In the genomic region with DNA sequence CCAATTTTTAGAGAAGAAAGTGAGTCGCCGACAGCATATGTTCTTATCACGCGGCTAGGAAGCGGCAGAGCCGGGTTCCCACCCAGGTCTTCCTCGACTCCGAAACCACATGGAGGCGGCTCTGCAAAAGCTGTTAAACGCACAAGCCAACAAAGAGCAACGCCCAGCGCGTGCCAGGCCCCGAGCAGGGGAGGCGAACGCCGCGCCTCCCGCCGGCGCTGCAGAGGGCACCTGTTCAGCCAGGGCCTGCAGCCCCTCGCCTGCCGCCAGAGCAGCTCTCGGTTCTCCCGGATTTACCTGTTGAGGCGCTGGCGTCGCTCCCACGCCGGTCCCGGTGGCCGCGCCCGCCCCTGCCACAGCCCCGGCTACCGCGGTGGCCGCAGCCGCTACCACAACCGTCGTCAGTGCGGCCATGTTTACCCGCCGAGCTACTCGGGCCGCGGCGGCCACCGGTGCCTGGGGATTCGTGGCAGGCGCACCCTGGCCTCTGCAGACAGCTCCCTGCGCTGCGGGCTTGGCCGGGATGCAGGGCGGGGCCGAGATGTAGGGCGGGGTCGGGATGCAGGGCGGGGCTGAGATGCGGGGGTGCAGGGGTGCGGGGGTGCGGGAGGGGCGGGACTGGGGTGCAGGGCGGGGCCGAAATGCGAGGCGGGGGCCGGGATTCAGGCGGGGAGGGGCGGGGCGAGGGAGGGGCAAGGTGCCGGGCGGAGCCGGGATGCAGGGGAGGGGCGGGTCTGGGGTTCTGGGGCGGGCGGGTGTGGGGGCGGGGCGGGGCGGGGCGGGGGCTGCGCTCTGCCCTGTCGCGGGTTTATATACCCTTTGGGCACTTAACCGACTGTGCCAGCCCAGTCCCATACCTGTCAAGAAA, we compare ENCODE assay signal across 8 cellular contexts. TPM values are rescaled to one million over a fixed set of nuclear protein-coding genes. Genes with fewer than 3 reads are reported as not detected.
DNase-seq lines count a peak whose midpoint lies in the region; ATAC-seq and TF ChIP-seq lines count a peak whose summit lies in the region.

A gene with protein sequence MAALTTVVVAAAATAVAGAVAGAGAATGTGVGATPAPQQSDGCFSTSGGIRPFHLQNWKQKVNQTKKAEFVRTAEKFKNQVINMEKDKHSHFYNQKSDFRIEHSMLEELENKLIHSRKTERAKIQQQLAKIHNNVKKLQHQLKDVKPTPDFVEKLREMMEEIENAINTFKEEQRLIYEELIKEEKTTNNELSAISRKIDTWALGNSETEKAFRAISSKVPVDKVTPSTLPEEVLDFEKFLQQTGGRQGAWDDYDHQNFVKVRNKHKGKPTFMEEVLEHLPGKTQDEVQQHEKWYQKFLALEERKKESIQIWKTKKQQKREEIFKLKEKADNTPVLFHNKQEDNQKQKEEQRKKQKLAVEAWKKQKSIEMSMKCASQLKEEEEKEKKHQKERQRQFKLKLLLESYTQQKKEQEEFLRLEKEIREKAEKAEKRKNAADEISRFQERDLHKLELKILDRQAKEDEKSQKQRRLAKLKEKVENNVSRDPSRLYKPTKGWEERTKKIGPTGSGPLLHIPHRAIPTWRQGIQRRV (minus strand): TSS at position 525 of the 868 bp plus-strand sequence. CDS start 111 bp downstream, at position 414.

- H3K27ac ChIP-seq in gastrocnemius medialis, result peak within 1 kb of the TSS in 3 of 4 donors; percentile 32 to 61 (median 39)

- H3K4me1 ChIP-seq in gastrocnemius medialis, result peaks cover 7 to 9% of the 10 kb centered on the region in 2 donors

- TF ChIP-seq CTCF in GM13976 (IDR thresholded peaks at IDR 0.05; ENCODE audit: borderline replicate concordance, control extremely low read depth, extremely low read depth, insufficient read depth, missing control alignments), result no peak
- no peak for TF ChIP-seq CTCF in astrocyte of the cerebellum (IDR thresholded peaks at IDR 0.05; ENCODE audit: low read depth, low read length, missing control alignments)
- TF ChIP-seq CTCF in gastrocnemius medialis (IDR thresholded peaks at IDR 0.05 in 4 of 5, conservative IDR thresholded peaks at IDR 0.05 in 1 of 5), result no peak

- intact Hi-C loops in gastrocnemius medialis (cut with DNase I; ENCODE audit: low total_unique reads), result no loop called here

- H3K27me3 ChIP-seq in gastrocnemius medialis, result no peaks in the 10 kb centered on the region

- peak; percentile 97 for DNase-seq in GM13976 (ENCODE audit: low spot score)
- peak; percentile 59 for DNase-seq in NCI-H1048 (lab: John Stamatoyannopoulos, UW)
- DNase-seq in T-helper 22 cell (ENCODE audit: low read depth), result peak; percentile 62
- DNase-seq in astrocyte of the cerebellum (ENCODE audit: low read depth), result peak; percentile 32
- peak; percentile 33 for DNase-seq in iPS DF 19.7 (ENCODE audit: low read depth, low spot score)
- DNase-seq in gastrocnemius medialis, result peak; percentile 45 to 55
- no peak for DNase-seq in OCI-M2 (lab: John Stamatoyannopoulos, UW; ENCODE audit: unreplicated experiment)

- ATAC-seq in HG02610 (IDR thresholded peaks at IDR 0.05; ENCODE audit: unreplicated experiment), result peak; percentile 77
- ATAC-seq in gastrocnemius medialis, result peak; percentile 67 to 81

- H3K36me3 ChIP-seq in gastrocnemius medialis, result no peaks in the 10 kb centered on the region

- no peaks in the 10 kb centered on the region for H3K9me3 ChIP-seq in gastrocnemius medialis

- H3K4me3 ChIP-seq in astrocyte of the cerebellum (ENCODE audit: low read depth, low read length) (peak within 1 kb of the TSS; percentile 76), gastrocnemius medialis (peak within 1 kb of the TSS; percentile 71 to 91 (median 79))

- in situ Hi-C loops in GM13976 (cut with MboI; ENCODE audit: low sequenced_read_pairs, unreplicated experiment) (no loop called here), astrocyte of the cerebellum (cut with HindIII; ENCODE audit: low sequenced_read_pairs) (no loop called here), gastrocnemius medialis (cut with MboI; ENCODE audit: low sequenced_read_pairs in 4 of 4) (loop anchor here in 3 of 4 donors (25.0 kb wide), 3 partner anchors 541 to 791 kb away; a partner anchor contains a TSS)

- peak in 1 of 2 donors; percentile 37 for TF ChIP-seq POLR2A in gastrocnemius medialis (IDR thresholded peaks at IDR 0.05)

RNA-seq across cellular contexts. Expression of the gene that starts here (rescaled TPM):
- total RNA-seq in gastrocnemius medialis, result 1 to 10 TPM; 2.1 to 4.8 (median 3.8) TPM

Comparison
In these comparisons a context has a peak if more than half of its experiments do, and no peak if none do; other contexts are left out.
1. in situ Hi-C loops: an anchor here in gastrocnemius medialis (25.0 kb wide); none called in GM13976 and astrocyte of the cerebellum.